Comparison of ENCODE assay signal across 23 cellular contexts in genomic region chr16:88498576-88499208, GRCh38.
"Had no signal": no experiment of that assay in that cellular context is flagged by ENCODE, and none has a peak within 500 bp of the region (broad histone marks: within the 10 kb centered on the region; RNA-seq: fewer than 3 reads in every experiment).

No MANE protein-coding gene starts in this region.

- DNase-seq: activated CD4-positive, alpha-beta T cell treated with anti-CD3 and anti-CD28 coated beads for 4 hours; activated CD8-positive, alpha-beta T cell treated with anti-CD3 and anti-CD28 coated beads for 36 hours; activated gamma-delta T cell; activated naive CD8-positive, alpha-beta T cell treated with anti-CD3 and anti-CD28 coated beads for 36 hours; activated T-cell treated with anti-CD3 and anti-CD28 coated beads, Interleukin-2, amount 50 U/mL, for 72 hours; amygdala; brain microvascular endothelial cell; effector memory CD4-positive, alpha-beta T cell; foreskin melanocyte; heart left ventricle; left colon; mucosa of descending colon; naive thymus-derived CD4-positive, alpha-beta T cell; nucleus accumbens; posterior cingulate gyrus; stimulated activated CD4-positive, alpha-beta T cell treated with anti-CD3 and anti-CD28 coated beads, Interleukin-4, amount 100 ng/mL, for 24 hours; stimulated activated naive CD4-positive, alpha-beta T cell treated with Interleukin-2 at 50 U/mL for 16 hours; T-helper 1 cell had no signal

- H3K9me3 Mint-ChIP-seq: activated CD8-positive, alpha-beta T cell treated with anti-CD3 and anti-CD28 coated beads for 36 hours; activated naive CD8-positive, alpha-beta T cell treated with anti-CD3 and anti-CD28 coated beads for 36 hours; activated T-cell treated with anti-CD3 and anti-CD28 coated beads, Interleukin-2, amount 50 U/mL, for 72 hours; dendritic cell treated with granulocyte-macrophage colony-stimulating factor and Interleukin-4, amounts not matched to agents 40 ng/mL and 50 ng/mL, for 4 days had no signal

- H3K4me3 ChIP-seq: mucosa of descending colon, right atrium auricular region, skin epidermis, upper lobe of left lung had no signal

- H3K36me3 Mint-ChIP-seq: naive thymus-derived CD4-positive, alpha-beta T cell had no signal

- ATAC-seq: activated CD8-positive, alpha-beta T cell treated with anti-CD3 and anti-CD28 coated beads for 36 hours; activated T-cell treated with anti-CD3 and anti-CD28 coated beads, Interleukin-2, amount 50 U/mL, for 72 hours; left colon; mucosa of descending colon; naive thymus-derived CD4-positive, alpha-beta T cell; SK-N-SH treated with all-trans-retinoic acid at 6 μM for 48 hours had no signal

- H3K27me3 Mint-ChIP-seq: activated CD8-positive, alpha-beta T cell treated with anti-CD3 and anti-CD28 coated beads for 36 hours; activated naive CD8-positive, alpha-beta T cell treated with anti-CD3 and anti-CD28 coated beads for 36 hours; naive thymus-derived CD4-positive, alpha-beta T cell had no signal

- H3K27me3 ChIP-seq: brain microvascular endothelial cell, heart left ventricle, right atrium auricular region, upper lobe of left lung had no signal

- H3K4me3 Mint-ChIP-seq: activated CD8-positive, alpha-beta T cell treated with anti-CD3 and anti-CD28 coated beads for 36 hours; activated T-cell treated with anti-CD3 and anti-CD28 coated beads, Interleukin-2, amount 50 U/mL, for 72 hours; dendritic cell treated with granulocyte-macrophage colony-stimulating factor and Interleukin-4, amounts not matched to agents 40 ng/mL and 50 ng/mL, for 4 days; naive thymus-derived CD4-positive, alpha-beta T cell had no signal

- H3K27ac Mint-ChIP-seq: activated CD8-positive, alpha-beta T cell treated with anti-CD3 and anti-CD28 coated beads for 36 hours; activated naive CD8-positive, alpha-beta T cell treated with anti-CD3 and anti-CD28 coated beads for 36 hours; activated T-cell treated with anti-CD3 and anti-CD28 coated beads, Interleukin-2, amount 50 U/mL, for 72 hours; dendritic cell treated with granulocyte-macrophage colony-stimulating factor and Interleukin-4, amounts not matched to agents 40 ng/mL and 50 ng/mL, for 4 days; naive thymus-derived CD4-positive, alpha-beta T cell had no signal

- H3K27ac ChIP-seq: brain microvascular endothelial cell, heart left ventricle, upper lobe of left lung had no signal

- H3K9me3 ChIP-seq: heart left ventricle, mucosa of descending colon, right atrium auricular region, upper lobe of left lung had no signal

- H3K4me1 Mint-ChIP-seq: activated naive CD8-positive, alpha-beta T cell treated with anti-CD3 and anti-CD28 coated beads for 36 hours had no signal

- H3K36me3 ChIP-seq: brain microvascular endothelial cell, heart left ventricle, right atrium auricular region, upper lobe of left lung had no signal
